ENCODE assay signal across 10 cellular contexts in the genomic region with DNA sequence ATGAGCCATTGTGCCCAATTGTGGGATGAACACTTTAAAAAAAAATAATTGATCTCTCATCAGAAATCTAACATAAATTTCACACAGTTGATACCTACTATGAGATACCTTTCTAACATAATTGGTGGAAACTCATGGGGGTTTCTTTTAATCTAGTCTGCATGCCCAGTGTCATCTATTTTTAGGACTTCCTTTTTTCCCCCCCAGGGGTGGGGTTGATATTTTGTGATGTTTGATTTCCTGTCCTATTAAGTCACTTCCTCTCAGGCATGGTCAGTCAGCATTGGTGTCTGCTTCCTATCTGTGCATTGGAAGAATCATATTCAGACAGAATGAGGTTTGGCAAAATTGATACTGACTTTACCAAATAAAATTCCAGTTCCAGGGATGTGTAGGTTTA. TPM values are rescaled to one million over a fixed set of nuclear protein-coding genes. Genes with fewer than 3 reads are reported as not detected.
DNase-seq lines count a peak whose midpoint lies in the region; ATAC-seq lines count a peak whose summit lies in the region.
"Had no signal": no experiment of that assay in that cellular context is flagged by ENCODE, and none has a peak within 500 bp of the region (broad histone marks: within the 10 kb centered on the region; RNA-seq: fewer than 3 reads in every experiment).

No MANE protein-coding gene starts in this region.

- no peak for ATAC-seq in activated CD4-positive, alpha-beta T cell treated with anti-CD3 and anti-CD28 coated beads for 36 hours
- no peak for ATAC-seq in GM21576 (IDR thresholded peaks at IDR 0.05; ENCODE audit: unreplicated experiment)
- ATAC-seq: sciatic nerve had no signal

- no peak overlapping the region for H3K4me3 Mint-ChIP-seq in activated CD4-positive, alpha-beta T cell treated with anti-CD3 and anti-CD28 coated beads for 36 hours
- peak overlapping the region; percentile 31 for H3K4me3 Mint-ChIP-seq in stimulated activated naive CD8-positive, alpha-beta T cell treated with anti-CD3 and anti-CD28 coated beads, Interleukin-15, Interleukin-2, amounts not matched to agents 100 ng/mL and 50 ng/mL, for 24 hours

- DNase-seq in activated CD4-positive, alpha-beta T cell treated with anti-CD3 and anti-CD28 coated beads for 36 hours = no peak
- DNase-seq in activated CD4-positive, alpha-beta T cell treated with anti-CD3 and anti-CD28 coated beads, Interleukin-2, amount 50 U/mL, for 1 hour = no peak
- DNase-seq in RPMI7951 (ENCODE audit: low read depth) (peak; percentile 13), dermis microvascular lymphatic vessel endothelial cell (ENCODE audit: low read depth in 2 of 2) (peak; percentile 71 to 84), AG20443 (ENCODE audit: low spot score) (no peak)
- DNase-seq in stimulated activated CD4-positive, alpha-beta T cell treated with anti-CD3 and anti-CD28 coated beads, Interleukin-1b, Interleukin-23, amount 100 ng/mL, for 48 hours = no peak
- DNase-seq: trophoblast cell had no signal

- intact Hi-C loops in activated CD4-positive, alpha-beta T cell treated with anti-CD3 and anti-CD28 coated beads for 36 hours (cut with DNase I, micrococcal nuclease) = no loop called here

- H3K36me3 Mint-ChIP-seq in activated CD4-positive, alpha-beta T cell treated with anti-CD3 and anti-CD28 coated beads for 36 hours (ENCODE audit: low read depth) = peaks cover 23% of the 10 kb centered on the region
- H3K36me3 Mint-ChIP-seq in stimulated activated naive CD8-positive, alpha-beta T cell treated with anti-CD3 and anti-CD28 coated beads, Interleukin-15, Interleukin-2, amounts not matched to agents 100 ng/mL and 50 ng/mL, for 24 hours (ENCODE audit: low read depth) = peaks cover 21% of the 10 kb centered on the region

- CTCF ChIA-PET in activated CD4-positive, alpha-beta T cell treated with anti-CD3 and anti-CD28 coated beads for 36 hours (lab: Charles Lee) = interaction anchor here (1.6 kb wide), 1 partner anchor 11 kb away, joined by 3 read pairs; no protein-coding TSS in a partner anchor

- peaks cover 70% of the 10 kb centered on the region for H3K4me1 Mint-ChIP-seq in activated CD4-positive, alpha-beta T cell treated with anti-CD3 and anti-CD28 coated beads for 36 hours
- peaks cover 72% of the 10 kb centered on the region for H3K4me1 Mint-ChIP-seq in stimulated activated naive CD8-positive, alpha-beta T cell treated with anti-CD3 and anti-CD28 coated beads, Interleukin-15, Interleukin-2, amounts not matched to agents 100 ng/mL and 50 ng/mL, for 24 hours (ENCODE audit: low read depth)

- H3K27ac Mint-ChIP-seq in activated CD4-positive, alpha-beta T cell treated with anti-CD3 and anti-CD28 coated beads for 36 hours = peak overlapping the region; percentile 58
- peak overlapping the region; percentile 67 for H3K27ac Mint-ChIP-seq in stimulated activated naive CD8-positive, alpha-beta T cell treated with anti-CD3 and anti-CD28 coated beads, Interleukin-15, Interleukin-2, amounts not matched to agents 100 ng/mL and 50 ng/mL, for 24 hours

- H3K27me3 Mint-ChIP-seq in activated CD4-positive, alpha-beta T cell treated with anti-CD3 and anti-CD28 coated beads for 36 hours = no peaks in the 10 kb centered on the region
- no peaks in the 10 kb centered on the region for H3K27me3 Mint-ChIP-seq in stimulated activated naive CD8-positive, alpha-beta T cell treated with anti-CD3 and anti-CD28 coated beads, Interleukin-15, Interleukin-2, amounts not matched to agents 100 ng/mL and 50 ng/mL, for 24 hours

- POLR2A ChIA-PET in activated CD4-positive, alpha-beta T cell treated with anti-CD3 and anti-CD28 coated beads for 36 hours (lab: Charles Lee) = no interaction called here

- H3K9me3 Mint-ChIP-seq in activated CD4-positive, alpha-beta T cell treated with anti-CD3 and anti-CD28 coated beads for 36 hours (ENCODE audit: low read depth) = no peaks in the 10 kb centered on the region
- no peaks in the 10 kb centered on the region for H3K9me3 Mint-ChIP-seq in stimulated activated naive CD8-positive, alpha-beta T cell treated with anti-CD3 and anti-CD28 coated beads, Interleukin-15, Interleukin-2, amounts not matched to agents 100 ng/mL and 50 ng/mL, for 24 hours

RNA-seq across cellular contexts. Expression of a gene that starts 21.5 kb away (rescaled TPM):
- 10 to 100 TPM; 53.6 to 85.4 TPM for total RNA-seq in activated CD4-positive, alpha-beta T cell treated with anti-CD3 and anti-CD28 coated beads for 36 hours
- 26.1 and 42.6 TPM in 2 replicates for total RNA-seq in RPMI7951 (2014; rRNA removed; shearing (Covaris generic))
- 13.0 and 18.6 TPM in 2 replicates for total RNA-seq in dermis microvascular lymphatic vessel endothelial cell

RNA-seq across cellular contexts. Expression of a gene that starts 47.5 kb away (rescaled TPM):
- 1 to 10 TPM; 2.7 TPM for total RNA-seq in activated CD4-positive, alpha-beta T cell treated with anti-CD3 and anti-CD28 coated beads for 36 hours
- total RNA-seq in RPMI7951 (2014; rRNA removed; shearing (Covaris generic)) = 0.84 and 2.1 TPM in 2 replicates
- 0.38 and 0.39 TPM in 2 replicates for total RNA-seq in dermis microvascular lymphatic vessel endothelial cell

Comparison
In these comparisons a context has a peak if more than half of its experiments do, and no peak if none do; other contexts are left out.
1. DNase-seq: peak in RPMI7951 (single experiment) and dermis microvascular lymphatic vessel endothelial cell (2 of 2); none in activated CD4-positive, alpha-beta T cell treated with anti-CD3 and anti-CD28 coated beads for 36 hours (single experiment), activated CD4-positive, alpha-beta T cell treated with anti-CD3 and anti-CD28 coated beads, Interleukin-2, amount 50 U/mL, for 1 hour (single experiment), stimulated activated CD4-positive, alpha-beta T cell treated with anti-CD3 and anti-CD28 coated beads, Interleukin-1b, Interleukin-23, amount 100 ng/mL, for 48 hours (single experiment) and AG20443 (single experiment).